Comparison of ENCODE assay signal across 10 cellular contexts in genomic region chr2:144513388-144514100, GRCh38. TPM values are rescaled to one million over a fixed set of nuclear protein-coding genes. Genes with fewer than 3 reads are reported as not detected.
DNase-seq lines count a peak whose midpoint lies in the region; ATAC-seq, FAIRE-seq and TF ChIP-seq lines count a peak whose summit lies in the region.
"Had no signal": no experiment of that assay in that cellular context is flagged by ENCODE, and none has a peak within 500 bp of the region (broad histone marks: within the 10 kb centered on the region; RNA-seq: fewer than 3 reads in every experiment).

No MANE protein-coding gene starts in this region.

- H3K9me3 Mint-ChIP-seq in activated T-cell treated with anti-CD3 and anti-CD28 coated beads, Interleukin-2, amount 50 U/mL, for 72 hours, result no peaks in the 10 kb centered on the region

- peak overlapping the region; percentile 47 for H3K27ac Mint-ChIP-seq in activated T-cell treated with anti-CD3 and anti-CD28 coated beads, Interleukin-2, amount 50 U/mL, for 72 hours

- no peak for FAIRE-seq in urothelium cell line (lab: Jason Lieb, UNC)
- FAIRE-seq: H54 had no signal

- H3K4me1 Mint-ChIP-seq in activated T-cell treated with anti-CD3 and anti-CD28 coated beads, Interleukin-2, amount 50 U/mL, for 72 hours (ENCODE audit: low read depth), result peaks cover 28% of the 10 kb centered on the region

- no peak for TF ChIP-seq POLR2A in erythroblast (IDR thresholded peaks at IDR 0.05; ENCODE audit: low read length)

- ATAC-seq in activated T-cell treated with anti-CD3 and anti-CD28 coated beads, Interleukin-2, amount 50 U/mL, for 72 hours (replicated peaks in 1 of 2), result no peak
- no peak for ATAC-seq in GM18498 (IDR thresholded peaks at IDR 0.05; ENCODE audit: unreplicated experiment)
- ATAC-seq in left lobe of liver, result no peak
- ATAC-seq: Panc1 had no signal

- H3K4me3 Mint-ChIP-seq in activated T-cell treated with anti-CD3 and anti-CD28 coated beads, Interleukin-2, amount 50 U/mL, for 72 hours, result peak overlapping the region; percentile 41 to 83

- peaks cover 2 to 14% of the 10 kb centered on the region in 2 donors for H3K36me3 Mint-ChIP-seq in activated T-cell treated with anti-CD3 and anti-CD28 coated beads, Interleukin-2, amount 50 U/mL, for 72 hours (ENCODE audit: insufficient read depth in 2 of 2)

- DNase-seq in activated T-cell treated with anti-CD3 and anti-CD28 coated beads, Interleukin-2, amount 50 U/mL, for 72 hours, result no peak
- DNase-seq in activated T-cell treated with anti-CD3 and anti-CD28 coated beads for 4 hours (no peak), erythroblast (lab: John Stamatoyannopoulos, UW) (peak; percentile 40 to 55), myocyte (ENCODE audit: low read depth) (peak; percentile 74), urothelium cell line (ENCODE audit: low spot score) (peak; percentile 13), left lobe of liver (ENCODE audit: low spot score) (no peak)
- no peak for DNase-seq in activated CD4-positive, alpha-beta T cell treated with anti-CD3 and anti-CD28 coated beads, Interleukin-2, amount 50 U/mL, for 48 hours

- peaks cover 54% of the 10 kb centered on the region for H3K27me3 Mint-ChIP-seq in activated T-cell treated with anti-CD3 and anti-CD28 coated beads, Interleukin-2, amount 50 U/mL, for 72 hours (ENCODE audit: low read depth)

RNA-seq across cellular contexts. Expression of gene ZEB2, which starts 6.4 kb away (rescaled TPM):
- total RNA-seq in activated T-cell treated with anti-CD3 and anti-CD28 coated beads, Interleukin-2, amount 50 U/mL, for 72 hours, result 10 to 100 TPM; 22.5 to 58.2 TPM
- 164 and 199 TPM in 2 replicates for total RNA-seq in myocyte
- polyA plus RNA-seq in myocyte (2012), result 56.3 TPM
- total RNA-seq in left lobe of liver, result 19.3 TPM

Comparison
In these comparisons a context has a peak if more than half of its experiments do, and no peak if none do; other contexts are left out.
1. DNase-seq: peak in erythroblast (2 of 2), myocyte (single experiment) and urothelium cell line (single experiment); none in activated T-cell treated with anti-CD3 and anti-CD28 coated beads, Interleukin-2, amount 50 U/mL, for 72 hours (0 of 2), activated T-cell treated with anti-CD3 and anti-CD28 coated beads for 4 hours (single experiment), activated CD4-positive, alpha-beta T cell treated with anti-CD3 and anti-CD28 coated beads, Interleukin-2, amount 50 U/mL, for 48 hours (0 of 2) and left lobe of liver (single experiment).